Comparison of ENCODE assay signal across 1 cellular context in genomic region chr1:116515702-116516101, GRCh38.
TF ChIP-seq lines count a peak whose summit lies in the region.

No MANE protein-coding gene starts in this region.

TF ChIP-seq in SK-N-SH treated with all-trans-retinoic acid at 6 μM for 48 hours, 23 proteins besides CTCF, POLR2A, EP300 and RAD21 (continued from another document):
- TF ChIP-seq PATZ1 (CRISPR knock-in tag; IDR thresholded peaks at IDR 0.05; ENCODE audit: borderline replicate concordance) (no peak), TCF4 (CRISPR knock-in tag; IDR thresholded peaks at IDR 0.05; ENCODE audit: borderline replicate concordance) (peak; percentile 69; the same call in 1 of the 2 replicates), BACH2 (CRISPR knock-in tag; IDR thresholded peaks at IDR 0.05; ENCODE audit: borderline replicate concordance) (no peak), GLIS3 (CRISPR knock-in tag; IDR thresholded peaks at IDR 0.05) (no peak), CSRNP3 (CRISPR knock-in tag; IDR thresholded peaks at IDR 0.05) (no peak), ZFP3 (CRISPR knock-in tag; IDR thresholded peaks at IDR 0.05) (no peak), TSHZ2 (CRISPR knock-in tag; IDR thresholded peaks at IDR 0.05) (no peak), ZNF70 (CRISPR knock-in tag; IDR thresholded peaks at IDR 0.05) (peak; percentile 85), PPARA (CRISPR knock-in tag; IDR thresholded peaks at IDR 0.05; ENCODE audit: borderline replicate concordance) (no peak)
